1 cellular context compared by ENCODE assay signal in the genomic region with DNA sequence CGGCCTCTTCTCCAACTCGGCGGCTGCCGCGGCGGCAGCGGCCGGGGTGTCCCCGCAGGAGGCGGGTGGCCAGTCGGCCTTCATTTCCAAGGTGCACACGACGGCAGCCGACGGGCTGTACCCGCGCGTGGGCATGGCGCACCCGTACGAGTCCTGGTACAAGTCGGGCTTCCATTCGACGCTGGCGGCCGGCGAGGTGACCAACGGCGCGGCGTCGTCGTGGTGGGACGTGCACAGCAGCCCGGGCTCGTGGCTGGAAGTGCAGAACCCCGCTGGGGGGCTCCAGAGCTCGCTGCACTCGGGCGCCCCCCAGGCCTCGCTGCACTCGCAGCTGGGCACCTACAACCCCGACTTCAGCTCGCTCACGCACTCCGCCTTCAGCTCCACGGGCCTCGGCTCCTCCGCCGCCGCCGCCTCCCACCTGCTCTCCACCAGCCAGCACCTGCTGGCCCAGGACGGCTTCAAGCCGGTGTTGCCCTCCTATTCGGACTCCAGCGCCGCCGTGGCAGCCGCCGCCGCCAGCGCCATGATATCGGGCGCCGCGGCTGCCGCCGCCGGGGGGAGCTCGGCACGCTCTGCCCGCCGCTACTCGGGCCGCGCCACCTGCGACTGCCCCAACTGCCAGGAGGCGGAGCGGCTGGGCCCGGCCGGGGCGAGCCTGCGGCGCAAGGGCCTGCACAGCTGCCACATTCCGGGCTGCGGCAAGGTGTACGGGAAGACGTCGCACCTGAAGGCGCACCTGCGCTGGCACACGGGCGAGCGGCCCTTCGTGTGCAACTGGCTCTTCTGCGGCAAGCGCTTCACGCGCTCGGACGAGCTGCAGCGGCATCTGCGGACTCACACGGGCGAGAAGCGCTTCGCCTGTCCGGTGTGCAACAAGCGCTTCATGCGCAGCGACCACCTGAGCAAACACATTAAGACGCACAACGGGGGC.
TF ChIP-seq lines count a peak whose summit lies in the region.

No MANE protein-coding gene starts in this region.

TF ChIP-seq in K562, 482 proteins besides CTCF, POLR2A, EP300 and RAD21 (continued from another document and continues in another):
- TF ChIP-seq, protein P1, sequence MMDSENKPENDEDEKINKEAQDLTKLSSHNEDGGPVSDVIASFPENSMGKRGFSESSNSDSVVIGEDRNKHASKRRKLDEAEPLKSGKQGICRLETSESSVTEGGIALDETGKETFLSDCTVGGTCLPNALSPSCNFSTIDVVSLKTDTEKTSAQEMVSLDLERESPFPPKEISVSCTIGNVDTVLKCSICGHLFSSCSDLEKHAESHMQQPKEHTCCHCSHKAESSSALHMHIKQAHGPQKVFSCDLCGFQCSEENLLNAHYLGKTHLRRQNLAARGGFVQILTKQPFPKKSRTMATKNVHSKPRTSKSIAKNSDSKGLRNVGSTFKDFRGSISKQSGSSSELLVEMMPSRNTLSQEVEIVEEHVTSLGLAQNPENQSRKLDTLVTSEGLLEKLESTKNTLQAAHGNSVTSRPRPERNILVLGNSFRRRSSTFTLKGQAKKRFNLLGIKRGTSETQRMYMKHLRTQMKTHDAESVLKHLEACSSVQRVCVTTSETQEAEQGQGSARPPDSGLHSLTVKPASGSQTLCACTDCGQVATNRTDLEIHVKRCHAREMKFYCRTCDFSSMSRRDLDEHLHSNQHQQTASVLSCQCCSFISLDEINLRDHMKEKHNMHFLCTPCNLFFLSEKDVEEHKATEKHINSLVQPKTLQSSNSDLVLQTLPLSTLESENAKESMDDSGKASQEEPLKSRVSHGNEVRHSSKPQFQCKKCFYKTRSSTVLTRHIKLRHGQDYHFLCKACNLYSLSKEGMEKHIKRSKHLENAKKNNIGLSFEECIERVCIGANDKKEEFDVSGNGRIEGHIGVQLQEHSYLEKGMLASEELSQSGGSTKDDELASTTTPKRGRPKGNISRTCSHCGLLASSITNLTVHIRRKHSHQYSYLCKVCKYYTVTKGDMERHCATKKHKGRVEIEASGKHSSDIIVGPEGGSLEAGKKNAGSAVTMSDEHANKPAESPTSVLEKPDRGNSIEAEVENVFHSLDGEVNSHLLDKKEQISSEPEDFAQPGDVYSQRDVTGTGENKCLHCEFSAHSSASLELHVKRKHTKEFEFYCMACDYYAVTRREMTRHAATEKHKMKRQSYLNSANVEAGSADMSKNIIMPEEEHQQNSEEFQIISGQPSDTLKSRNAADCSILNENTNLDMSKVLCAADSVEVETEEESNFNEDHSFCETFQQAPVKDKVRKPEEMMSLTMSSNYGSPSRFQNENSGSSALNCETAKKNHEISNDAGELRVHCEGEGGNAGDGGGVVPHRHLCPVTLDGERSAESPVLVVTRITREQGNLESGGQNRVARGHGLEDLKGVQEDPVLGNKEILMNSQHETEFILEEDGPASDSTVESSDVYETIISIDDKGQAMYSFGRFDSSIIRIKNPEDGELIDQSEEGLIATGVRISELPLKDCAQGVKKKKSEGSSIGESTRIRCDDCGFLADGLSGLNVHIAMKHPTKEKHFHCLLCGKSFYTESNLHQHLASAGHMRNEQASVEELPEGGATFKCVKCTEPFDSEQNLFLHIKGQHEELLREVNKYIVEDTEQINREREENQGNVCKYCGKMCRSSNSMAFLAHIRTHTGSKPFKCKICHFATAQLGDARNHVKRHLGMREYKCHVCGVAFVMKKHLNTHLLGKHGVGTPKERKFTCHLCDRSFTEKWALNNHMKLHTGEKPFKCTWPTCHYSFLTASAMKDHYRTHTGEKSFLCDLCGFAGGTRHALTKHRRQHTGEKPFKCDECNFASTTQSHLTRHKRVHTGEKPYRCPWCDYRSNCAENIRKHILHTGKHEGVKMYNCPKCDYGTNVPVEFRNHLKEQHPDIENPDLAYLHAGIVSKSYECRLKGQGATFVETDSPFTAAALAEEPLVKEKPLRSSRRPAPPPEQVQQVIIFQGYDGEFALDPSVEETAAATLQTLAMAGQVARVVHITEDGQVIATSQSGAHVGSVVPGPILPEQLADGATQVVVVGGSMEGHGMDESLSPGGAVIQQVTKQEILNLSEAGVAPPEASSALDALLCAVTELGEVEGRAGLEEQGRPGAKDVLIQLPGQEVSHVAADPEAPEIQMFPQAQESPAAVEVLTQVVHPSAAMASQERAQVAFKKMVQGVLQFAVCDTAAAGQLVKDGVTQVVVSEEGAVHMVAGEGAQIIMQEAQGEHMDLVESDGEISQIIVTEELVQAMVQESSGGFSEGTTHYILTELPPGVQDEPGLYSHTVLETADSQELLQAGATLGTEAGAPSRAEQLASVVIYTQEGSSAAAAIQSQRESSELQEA (IDR thresholded peaks at IDR 0.05; ENCODE audit: low read depth): no peak
- TF ChIP-seq ZNF695 (CRISPR knock-in tag; IDR thresholded peaks at IDR 0.05) (no peak), MTA2 (IDR thresholded peaks at IDR 0.05; ENCODE audit: low read depth) (no peak), TCF3 (CRISPR knock-in tag; IDR thresholded peaks at IDR 0.05) (no peak), NFYB (IDR thresholded peaks at IDR 0.05; ENCODE audit: extremely low read depth, insufficient read length) (no peak), ARHGAP35 (IDR thresholded peaks at IDR 0.05; ENCODE audit: partially characterized antibody) (no peak), ZNF79 (CRISPR knock-in tag; IDR thresholded peaks at IDR 0.05; ENCODE audit: low read depth) (no peak), KAT8 (IDR thresholded peaks at IDR 0.05; ENCODE audit: low read depth) (no peak), RFX7 (CRISPR knock-in tag; IDR thresholded peaks at IDR 0.05) (no peak), LARP7 (IDR thresholded peaks at IDR 0.05) (no peak), CBX5 (IDR thresholded peaks at IDR 0.05; ENCODE audit: borderline replicate concordance, low read depth) (no peak), ZNF764 (CRISPR knock-in tag; IDR thresholded peaks at IDR 0.05; ENCODE audit: low read depth) (no peak), ZNF24 (IDR thresholded peaks at IDR 0.05) (no peak), PHB2 (IDR thresholded peaks at IDR 0.05; ENCODE audit: low read depth) (no peak), NCOA1 (IDR thresholded peaks at IDR 0.05; ENCODE audit: low read depth) (no peak), MBD2 (IDR thresholded peaks at IDR 0.05; ENCODE audit: borderline replicate concordance, low read depth) (no peak), KDM2B (CRISPR knock-in tag; IDR thresholded peaks at IDR 0.05) (peak; percentile 91), ZNF431 (CRISPR knock-in tag; IDR thresholded peaks at IDR 0.05) (peak; percentile 85), NR1H2 (CRISPR knock-in tag; IDR thresholded peaks at IDR 0.05) (peak; percentile 68; the same call in 1 of the 2 replicates), ZNF584 (CRISPR knock-in tag; IDR thresholded peaks at IDR 0.05; ENCODE audit: low read depth) (no peak), FUS (optimal IDR thresholded peaks at IDR 0.05; ENCODE audit: low read depth, low read length) (no peak), DMBX1 (CRISPR knock-in tag; IDR thresholded peaks at IDR 0.05; ENCODE audit: borderline replicate concordance) (no peak), FOXJ3 (CRISPR knock-in tag; IDR thresholded peaks at IDR 0.05) (peak; percentile 44; the same call in 1 of the 2 replicates), ZNF551 (CRISPR knock-in tag; IDR thresholded peaks at IDR 0.05) (no peak), PHF8 (IDR thresholded peaks at IDR 0.05; ENCODE audit: borderline replicate concordance, low read length) (no peak; the same call in 1 of the 2 replicates), ZKSCAN1 (IDR thresholded peaks at IDR 0.05; ENCODE audit: low read depth, low read length) (no peak), MAFG (tag; conservative IDR thresholded peaks at IDR 0.05) (no peak), CXXC5 (CRISPR knock-in tag; IDR thresholded peaks at IDR 0.05) (no peak), MCM5 (IDR thresholded peaks at IDR 0.05; ENCODE audit: low read depth) (no peak), ZBTB17 (CRISPR knock-in tag; IDR thresholded peaks at IDR 0.05) (no peak; the same call in 1 of the 2 replicates)
- TF ChIP-seq, protein P2, sequence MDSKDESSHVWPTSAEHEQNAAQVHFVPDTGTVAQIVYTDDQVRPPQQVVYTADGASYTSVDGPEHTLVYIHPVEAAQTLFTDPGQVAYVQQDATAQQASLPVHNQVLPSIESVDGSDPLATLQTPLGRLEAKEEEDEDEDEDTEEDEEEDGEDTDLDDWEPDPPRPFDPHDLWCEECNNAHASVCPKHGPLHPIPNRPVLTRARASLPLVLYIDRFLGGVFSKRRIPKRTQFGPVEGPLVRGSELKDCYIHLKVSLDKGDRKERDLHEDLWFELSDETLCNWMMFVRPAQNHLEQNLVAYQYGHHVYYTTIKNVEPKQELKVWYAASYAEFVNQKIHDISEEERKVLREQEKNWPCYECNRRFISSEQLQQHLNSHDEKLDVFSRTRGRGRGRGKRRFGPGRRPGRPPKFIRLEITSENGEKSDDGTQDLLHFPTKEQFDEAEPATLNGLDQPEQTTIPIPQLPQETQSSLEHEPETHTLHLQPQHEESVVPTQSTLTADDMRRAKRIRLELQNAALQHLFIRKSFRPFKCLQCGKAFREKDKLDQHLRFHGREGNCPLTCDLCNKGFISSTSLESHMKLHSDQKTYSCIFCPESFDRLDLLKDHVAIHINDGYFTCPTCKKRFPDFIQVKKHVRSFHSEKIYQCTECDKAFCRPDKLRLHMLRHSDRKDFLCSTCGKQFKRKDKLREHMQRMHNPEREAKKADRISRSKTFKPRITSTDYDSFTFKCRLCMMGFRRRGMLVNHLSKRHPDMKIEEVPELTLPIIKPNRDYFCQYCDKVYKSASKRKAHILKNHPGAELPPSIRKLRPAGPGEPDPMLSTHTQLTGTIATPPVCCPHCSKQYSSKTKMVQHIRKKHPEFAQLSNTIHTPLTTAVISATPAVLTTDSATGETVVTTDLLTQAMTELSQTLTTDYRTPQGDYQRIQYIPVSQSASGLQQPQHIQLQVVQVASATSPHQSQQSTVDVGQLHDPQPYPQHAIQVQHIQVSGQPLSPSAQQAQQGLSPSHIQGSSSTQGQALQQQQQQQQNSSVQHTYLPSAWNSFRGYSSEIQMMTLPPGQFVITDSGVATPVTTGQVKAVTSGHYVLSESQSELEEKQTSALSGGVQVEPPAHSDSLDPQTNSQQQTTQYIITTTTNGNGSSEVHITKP (IDR thresholded peaks at IDR 0.05; ENCODE audit: partially characterized antibody): no peak
- TF ChIP-seq, protein P3, sequence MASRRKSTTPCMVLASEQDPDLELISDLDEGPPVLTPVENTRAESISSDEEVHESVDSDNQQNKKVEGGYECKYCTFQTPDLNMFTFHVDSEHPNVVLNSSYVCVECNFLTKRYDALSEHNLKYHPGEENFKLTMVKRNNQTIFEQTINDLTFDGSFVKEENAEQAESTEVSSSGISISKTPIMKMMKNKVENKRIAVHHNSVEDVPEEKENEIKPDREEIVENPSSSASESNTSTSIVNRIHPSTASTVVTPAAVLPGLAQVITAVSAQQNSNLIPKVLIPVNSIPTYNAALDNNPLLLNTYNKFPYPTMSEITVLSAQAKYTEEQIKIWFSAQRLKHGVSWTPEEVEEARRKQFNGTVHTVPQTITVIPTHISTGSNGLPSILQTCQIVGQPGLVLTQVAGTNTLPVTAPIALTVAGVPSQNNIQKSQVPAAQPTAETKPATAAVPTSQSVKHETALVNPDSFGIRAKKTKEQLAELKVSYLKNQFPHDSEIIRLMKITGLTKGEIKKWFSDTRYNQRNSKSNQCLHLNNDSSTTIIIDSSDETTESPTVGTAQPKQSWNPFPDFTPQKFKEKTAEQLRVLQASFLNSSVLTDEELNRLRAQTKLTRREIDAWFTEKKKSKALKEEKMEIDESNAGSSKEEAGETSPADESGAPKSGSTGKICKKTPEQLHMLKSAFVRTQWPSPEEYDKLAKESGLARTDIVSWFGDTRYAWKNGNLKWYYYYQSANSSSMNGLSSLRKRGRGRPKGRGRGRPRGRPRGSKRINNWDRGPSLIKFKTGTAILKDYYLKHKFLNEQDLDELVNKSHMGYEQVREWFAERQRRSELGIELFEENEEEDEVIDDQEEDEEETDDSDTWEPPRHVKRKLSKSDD (conservative IDR thresholded peaks at IDR 0.05; ENCODE audit: low read length): no peak
- TF ChIP-seq, protein P4, sequence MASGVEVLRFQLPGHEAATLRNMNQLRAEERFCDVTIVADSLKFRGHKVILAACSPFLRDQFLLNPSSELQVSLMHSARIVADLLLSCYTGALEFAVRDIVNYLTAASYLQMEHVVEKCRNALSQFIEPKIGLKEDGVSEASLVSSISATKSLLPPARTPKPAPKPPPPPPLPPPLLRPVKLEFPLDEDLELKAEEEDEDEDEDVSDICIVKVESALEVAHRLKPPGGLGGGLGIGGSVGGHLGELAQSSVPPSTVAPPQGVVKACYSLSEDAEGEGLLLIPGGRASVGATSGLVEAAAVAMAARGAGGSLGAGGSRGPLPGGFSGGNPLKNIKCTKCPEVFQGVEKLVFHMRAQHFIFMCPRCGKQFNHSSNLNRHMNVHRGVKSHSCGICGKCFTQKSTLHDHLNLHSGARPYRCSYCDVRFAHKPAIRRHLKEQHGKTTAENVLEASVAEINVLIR (CRISPR knock-in tag; IDR thresholded peaks at IDR 0.05): no peak
- TF ChIP-seq, protein P5, sequence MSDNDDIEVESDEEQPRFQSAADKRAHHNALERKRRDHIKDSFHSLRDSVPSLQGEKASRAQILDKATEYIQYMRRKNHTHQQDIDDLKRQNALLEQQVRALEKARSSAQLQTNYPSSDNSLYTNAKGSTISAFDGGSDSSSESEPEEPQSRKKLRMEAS (CRISPR knock-in tag; IDR thresholded peaks at IDR 0.05): peak; percentile 88
- TF ChIP-seq, protein P6, sequence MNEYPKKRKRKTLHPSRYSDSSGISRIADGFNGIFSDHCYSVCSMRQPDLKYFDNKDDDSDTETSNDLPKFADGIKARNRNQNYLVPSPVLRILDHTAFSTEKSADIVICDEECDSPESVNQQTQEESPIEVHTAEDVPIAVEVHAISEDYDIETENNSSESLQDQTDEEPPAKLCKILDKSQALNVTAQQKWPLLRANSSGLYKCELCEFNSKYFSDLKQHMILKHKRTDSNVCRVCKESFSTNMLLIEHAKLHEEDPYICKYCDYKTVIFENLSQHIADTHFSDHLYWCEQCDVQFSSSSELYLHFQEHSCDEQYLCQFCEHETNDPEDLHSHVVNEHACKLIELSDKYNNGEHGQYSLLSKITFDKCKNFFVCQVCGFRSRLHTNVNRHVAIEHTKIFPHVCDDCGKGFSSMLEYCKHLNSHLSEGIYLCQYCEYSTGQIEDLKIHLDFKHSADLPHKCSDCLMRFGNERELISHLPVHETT (CRISPR knock-in tag; conservative IDR thresholded peaks at IDR 0.05 in 1 of 2, IDR thresholded peaks at IDR 0.05 in 1 of 2): no peak
- TF ChIP-seq, protein P7, sequence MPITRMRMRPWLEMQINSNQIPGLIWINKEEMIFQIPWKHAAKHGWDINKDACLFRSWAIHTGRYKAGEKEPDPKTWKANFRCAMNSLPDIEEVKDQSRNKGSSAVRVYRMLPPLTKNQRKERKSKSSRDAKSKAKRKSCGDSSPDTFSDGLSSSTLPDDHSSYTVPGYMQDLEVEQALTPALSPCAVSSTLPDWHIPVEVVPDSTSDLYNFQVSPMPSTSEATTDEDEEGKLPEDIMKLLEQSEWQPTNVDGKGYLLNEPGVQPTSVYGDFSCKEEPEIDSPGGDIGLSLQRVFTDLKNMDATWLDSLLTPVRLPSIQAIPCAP (CRISPR knock-in tag; IDR thresholded peaks at IDR 0.05; ENCODE audit: borderline replicate concordance): no peak; the same call in 1 of the 2 replicates
